ENCODE assay signal across 20 cellular contexts in the genomic region with DNA sequence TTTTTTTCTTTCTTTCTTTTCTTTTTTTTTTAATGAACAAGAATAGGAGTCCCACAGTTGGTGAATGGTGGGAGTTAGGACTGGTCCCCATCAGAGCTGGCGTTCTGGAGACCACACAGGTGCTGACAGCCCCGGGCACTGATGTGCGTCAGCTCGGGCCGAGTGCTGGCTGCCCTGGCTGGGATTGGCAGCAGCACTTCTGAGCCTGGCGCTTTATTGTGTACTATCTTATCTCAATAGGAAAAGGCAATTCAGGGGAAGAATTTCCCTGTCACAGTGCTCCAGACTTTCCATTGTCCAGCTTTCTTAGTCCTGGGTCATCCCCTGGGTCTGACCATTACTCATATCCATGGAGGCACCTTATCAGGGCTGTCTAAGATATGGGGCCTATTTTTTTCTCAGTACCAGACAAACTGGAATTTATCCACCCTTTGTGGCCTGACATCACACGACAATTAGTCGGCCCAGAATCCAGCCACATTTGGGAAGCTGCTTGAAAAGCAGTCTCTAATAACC. TPM values are rescaled to one million over a fixed set of nuclear protein-coding genes. Genes with fewer than 3 reads are reported as not detected.
A peak's percentile ranks its signal among the peaks of the same experiment; 100 is the strongest.
DNase-seq lines count a peak whose midpoint lies in the region; ATAC-seq and TF ChIP-seq lines count a peak whose summit lies in the region.
"Had no signal": no experiment of that assay in that cellular context is flagged by ENCODE, and none has a peak within 500 bp of the region (broad histone marks: within the 10 kb centered on the region; RNA-seq: fewer than 3 reads in every experiment).

No MANE protein-coding gene starts in this region.

- H3K9me3 Mint-ChIP-seq in stimulated activated effector memory CD8-positive, alpha-beta T cell treated with anti-CD3 and anti-CD28 coated beads, Interleukin-12 subunit alpha, Interleukin-12 subunit beta, amount 100 ng/mL, for 72 hours = no peaks in the 10 kb centered on the region

- H3K4me3 Mint-ChIP-seq in stimulated activated effector memory CD8-positive, alpha-beta T cell treated with anti-CD3 and anti-CD28 coated beads, Interleukin-12 subunit alpha, Interleukin-12 subunit beta, amount 100 ng/mL, for 72 hours = no peak overlapping the region

- no peaks in the 10 kb centered on the region for H3K27me3 ChIP-seq in RWPE2 (ENCODE audit: insufficient read depth, poor library complexity, severe bottlenecking)
- H3K27me3 ChIP-seq: thyroid gland had no signal

- DNase-seq in A172 (ENCODE audit: low spot score) = peak; percentile 96
- no peak for DNase-seq in RWPE2 (ENCODE audit: low spot score)
- peak; percentile 15 for DNase-seq in glomerular visceral epithelial cell (ENCODE audit: extremely low spot score)
- peak; percentile 53 to 74 for DNase-seq in lung microvascular endothelial cell (ENCODE audit: low read depth in 2 of 2)
- DNase-seq in HCEC 1CT = no peak
- no peak for DNase-seq in stimulated activated effector memory CD8-positive, alpha-beta T cell treated with anti-CD3 and anti-CD28 coated beads, Interleukin-12 subunit alpha, Interleukin-12 subunit beta, amount 100 ng/mL, for 72 hours (ENCODE audit: low spot score in 2 of 2)
- DNase-seq: activated CD8-positive, alpha-beta memory T cell treated with anti-CD3 and anti-CD28 coated beads, Interleukin-2, amount 50 U/mL, for 4 hours; CD4-positive, CD25-positive, alpha-beta regulatory T cell; effector memory CD4-positive, alpha-beta T cell; EL; mammary epithelial cell; NCI-H1105; NK-92 treated with Interleukin-12 subunit alpha and Interleukin-12 subunit beta, amount 100 ng/mL, for 24 hours; retina; stimulated activated CD4-positive, alpha-beta T cell treated with anti-CD3 and anti-CD28 coated beads, Interleukin-1b, Interleukin-23, amount 100 ng/mL, for 48 hours; T-helper 9 cell; thyroid gland had no signal

- peaks cover 28% of the 10 kb centered on the region for H3K4me1 ChIP-seq in RWPE2 (ENCODE audit: insufficient read depth, poor library complexity, severe bottlenecking)
- H3K4me1 ChIP-seq: thyroid gland had no signal

- H3K9me3 ChIP-seq in RWPE2 (ENCODE audit: severe bottlenecking) = no peaks in the 10 kb centered on the region
- H3K9me3 ChIP-seq: thyroid gland had no signal

- TF ChIP-seq CTCF in RWPE2 (IDR thresholded peaks at IDR 0.05; ENCODE audit: poor library complexity, severe bottlenecking) = no peak

- peak overlapping the region; percentile 24 for H3K27ac ChIP-seq in RWPE2 (ENCODE audit: poor library complexity, severe bottlenecking)
- H3K27ac ChIP-seq: 22Rv1, thyroid gland had no signal

- no peak for TF ChIP-seq POLR2A in GM18505 (IDR thresholded peaks at IDR 0.05; ENCODE audit: borderline replicate concordance, extremely low read depth, insufficient read depth, insufficient read length)

- peaks cover 15% of the 10 kb centered on the region for H3K4me1 Mint-ChIP-seq in stimulated activated effector memory CD8-positive, alpha-beta T cell treated with anti-CD3 and anti-CD28 coated beads, Interleukin-12 subunit alpha, Interleukin-12 subunit beta, amount 100 ng/mL, for 72 hours

- H3K36me3 ChIP-seq in RWPE2 (ENCODE audit: low read depth) = no peaks in the 10 kb centered on the region
- H3K36me3 ChIP-seq: thyroid gland had no signal

- H3K36me3 Mint-ChIP-seq in stimulated activated effector memory CD8-positive, alpha-beta T cell treated with anti-CD3 and anti-CD28 coated beads, Interleukin-12 subunit alpha, Interleukin-12 subunit beta, amount 100 ng/mL, for 72 hours = peaks cover 5% of the 10 kb centered on the region
- H3K36me3 Mint-ChIP-seq: CD4-positive, CD25-positive, alpha-beta regulatory T cell had no signal

- no peak for ATAC-seq in RWPE2 (ENCODE audit: low read depth)
- ATAC-seq in HG02610 (IDR thresholded peaks at IDR 0.05; ENCODE audit: unreplicated experiment) = no peak
- no peak for ATAC-seq in stimulated activated effector memory CD8-positive, alpha-beta T cell treated with anti-CD3 and anti-CD28 coated beads, Interleukin-12 subunit alpha, Interleukin-12 subunit beta, amount 100 ng/mL, for 72 hours
- no peak for ATAC-seq in GM18505 (IDR thresholded peaks at IDR 0.05; ENCODE audit: unreplicated experiment)

- no peak overlapping the region for H3K4me3 ChIP-seq in RWPE2 (ENCODE audit: severe bottlenecking)
- H3K4me3 ChIP-seq: thyroid gland had no signal

- no peak overlapping the region for H3K27ac Mint-ChIP-seq in stimulated activated effector memory CD8-positive, alpha-beta T cell treated with anti-CD3 and anti-CD28 coated beads, Interleukin-12 subunit alpha, Interleukin-12 subunit beta, amount 100 ng/mL, for 72 hours
- H3K27ac Mint-ChIP-seq: CD4-positive, CD25-positive, alpha-beta regulatory T cell had no signal

RNA-seq across cellular contexts. Expression of a gene that starts 54.1 kb away (rescaled TPM):
- total RNA-seq in A172 (2014; rRNA removed; shearing (Covaris generic)) = 14.2 and 15.4 TPM in 2 replicates
- total RNA-seq in lung microvascular endothelial cell = 27.5 and 48.6 TPM in 2 replicates

Comparison
In these comparisons a context has a peak if more than half of its experiments do, and no peak if none do; other contexts are left out.
1. DNase-seq: peak in A172 (single experiment), glomerular visceral epithelial cell (single experiment) and lung microvascular endothelial cell (2 of 2); none in RWPE2 (single experiment), HCEC 1CT (single experiment) and stimulated activated effector memory CD8-positive, alpha-beta T cell treated with anti-CD3 and anti-CD28 coated beads, Interleukin-12 subunit alpha, Interleukin-12 subunit beta, amount 100 ng/mL, for 72 hours (0 of 2).